1 cellular context compared by ENCODE assay signal in the genomic region with DNA sequence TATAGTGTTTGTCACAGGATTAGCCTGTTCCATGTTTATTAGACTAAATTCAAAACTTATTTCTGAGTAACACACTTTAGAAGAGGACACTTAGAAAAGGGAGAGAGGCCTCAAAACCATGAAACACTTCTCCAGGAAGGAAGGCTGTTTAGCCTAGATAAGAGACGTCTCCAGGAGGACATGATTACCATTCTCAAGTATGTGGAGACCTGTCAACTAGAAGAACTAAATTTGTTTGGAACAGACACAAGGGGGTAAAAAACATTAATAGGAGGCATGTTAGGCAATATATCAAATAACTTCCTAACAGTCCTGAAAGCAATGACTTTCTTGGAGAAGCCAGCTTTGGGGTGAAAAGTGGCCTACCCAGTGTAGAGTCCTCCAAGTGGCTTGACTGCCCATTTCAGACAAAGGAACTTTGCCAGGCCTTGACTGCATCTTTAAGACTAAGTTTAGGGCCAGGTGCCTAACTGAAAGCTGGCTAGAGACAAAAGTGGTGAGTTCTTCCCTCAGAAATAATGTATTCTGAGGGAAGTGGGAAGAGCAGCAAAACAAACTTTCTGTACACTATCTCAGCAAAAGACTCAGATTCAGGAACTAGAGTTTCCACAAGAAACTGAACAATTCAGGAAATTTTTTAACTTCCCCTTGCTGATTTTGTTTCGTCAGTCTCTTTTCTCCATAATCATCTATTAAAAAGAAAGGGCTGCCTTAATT.
TF ChIP-seq lines count a peak whose summit lies in the region.

No MANE protein-coding gene starts in this region.

TF ChIP-seq in K562, 482 proteins besides CTCF, POLR2A, EP300 and RAD21 (continued from another document and continues in another):
- TF ChIP-seq, protein P1, sequence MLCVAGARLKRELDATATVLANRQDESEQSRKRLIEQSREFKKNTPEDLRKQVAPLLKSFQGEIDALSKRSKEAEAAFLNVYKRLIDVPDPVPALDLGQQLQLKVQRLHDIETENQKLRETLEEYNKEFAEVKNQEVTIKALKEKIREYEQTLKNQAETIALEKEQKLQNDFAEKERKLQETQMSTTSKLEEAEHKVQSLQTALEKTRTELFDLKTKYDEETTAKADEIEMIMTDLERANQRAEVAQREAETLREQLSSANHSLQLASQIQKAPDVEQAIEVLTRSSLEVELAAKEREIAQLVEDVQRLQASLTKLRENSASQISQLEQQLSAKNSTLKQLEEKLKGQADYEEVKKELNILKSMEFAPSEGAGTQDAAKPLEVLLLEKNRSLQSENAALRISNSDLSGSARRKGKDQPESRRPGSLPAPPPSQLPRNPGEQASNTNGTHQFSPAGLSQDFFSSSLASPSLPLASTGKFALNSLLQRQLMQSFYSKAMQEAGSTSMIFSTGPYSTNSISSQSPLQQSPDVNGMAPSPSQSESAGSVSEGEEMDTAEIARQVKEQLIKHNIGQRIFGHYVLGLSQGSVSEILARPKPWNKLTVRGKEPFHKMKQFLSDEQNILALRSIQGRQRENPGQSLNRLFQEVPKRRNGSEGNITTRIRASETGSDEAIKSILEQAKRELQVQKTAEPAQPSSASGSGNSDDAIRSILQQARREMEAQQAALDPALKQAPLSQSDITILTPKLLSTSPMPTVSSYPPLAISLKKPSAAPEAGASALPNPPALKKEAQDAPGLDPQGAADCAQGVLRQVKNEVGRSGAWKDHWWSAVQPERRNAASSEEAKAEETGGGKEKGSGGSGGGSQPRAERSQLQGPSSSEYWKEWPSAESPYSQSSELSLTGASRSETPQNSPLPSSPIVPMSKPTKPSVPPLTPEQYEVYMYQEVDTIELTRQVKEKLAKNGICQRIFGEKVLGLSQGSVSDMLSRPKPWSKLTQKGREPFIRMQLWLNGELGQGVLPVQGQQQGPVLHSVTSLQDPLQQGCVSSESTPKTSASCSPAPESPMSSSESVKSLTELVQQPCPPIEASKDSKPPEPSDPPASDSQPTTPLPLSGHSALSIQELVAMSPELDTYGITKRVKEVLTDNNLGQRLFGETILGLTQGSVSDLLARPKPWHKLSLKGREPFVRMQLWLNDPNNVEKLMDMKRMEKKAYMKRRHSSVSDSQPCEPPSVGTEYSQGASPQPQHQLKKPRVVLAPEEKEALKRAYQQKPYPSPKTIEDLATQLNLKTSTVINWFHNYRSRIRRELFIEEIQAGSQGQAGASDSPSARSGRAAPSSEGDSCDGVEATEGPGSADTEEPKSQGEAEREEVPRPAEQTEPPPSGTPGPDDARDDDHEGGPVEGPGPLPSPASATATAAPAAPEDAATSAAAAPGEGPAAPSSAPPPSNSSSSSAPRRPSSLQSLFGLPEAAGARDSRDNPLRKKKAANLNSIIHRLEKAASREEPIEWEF (CRISPR knock-in tag; IDR thresholded peaks at IDR 0.05), result no peak
- TF ChIP-seq ELK1 (CRISPR knock-in tag; IDR thresholded peaks at IDR 0.05) (no peak), ZNF311 (CRISPR knock-in tag; IDR thresholded peaks at IDR 0.05) (no peak), GTF2F1 (IDR thresholded peaks at IDR 0.05; ENCODE audit: low read depth, low read length) (no peak), SNAPC5 (CRISPR knock-in tag; IDR thresholded peaks at IDR 0.05) (no peak), STAT5A (IDR thresholded peaks at IDR 0.05; ENCODE audit: borderline replicate concordance, low read length) (peak; percentile 89), MLX (CRISPR knock-in tag; conservative IDR thresholded peaks at IDR 0.05) (no peak), ZNF445 (CRISPR knock-in tag; IDR thresholded peaks at IDR 0.05; ENCODE audit: low read depth) (no peak), ZNF143 (CRISPR knock-in tag; IDR thresholded peaks at IDR 0.05) (no peak), RBFOX2 (IDR thresholded peaks at IDR 0.05; ENCODE audit: low read depth, low read length) (0 out of 2 replicates have a peak, but pooled peaks have one; percentile 9), SIX5 (IDR thresholded peaks at IDR 0.05; ENCODE audit: borderline replicate concordance in 1 of 2, insufficient read depth in 1 of 2, low read depth in 1 of 2, low read length in 2 of 2) (no peak), BRD9 (IDR thresholded peaks at IDR 0.05; ENCODE audit: low read depth, partially characterized antibody) (peak; percentile 88), CLOCK (CRISPR knock-in tag; IDR thresholded peaks at IDR 0.05; ENCODE audit: borderline replicate concordance) (no peak), ARID3A (IDR thresholded peaks at IDR 0.05; ENCODE audit: borderline replicate concordance, low read depth, low read length) (no peak), COPS2 (conservative IDR thresholded peaks at IDR 0.05) (no peak), ZSCAN32 (CRISPR knock-in tag; IDR thresholded peaks at IDR 0.05) (no peak), ZNF79 (CRISPR knock-in tag; IDR thresholded peaks at IDR 0.05; ENCODE audit: low read depth) (no peak), POU5F1 (IDR thresholded peaks at IDR 0.05; ENCODE audit: borderline replicate concordance, low read depth, low read length, partially characterized antibody) (no peak), NCOA1 (IDR thresholded peaks at IDR 0.05; ENCODE audit: low read depth) (peak; percentile 75; the same call in 1 of the 2 replicates), OTX1 (CRISPR knock-in tag; IDR thresholded peaks at IDR 0.05) (no peak), PRPF4 (IDR thresholded peaks at IDR 0.05; ENCODE audit: insufficient read depth, low read depth, low read length, poor library complexity, severe bottlenecking) (no peak), ATF4 (CRISPR knock-in tag; IDR thresholded peaks at IDR 0.05) (no peak), MCM7 (IDR thresholded peaks at IDR 0.05) (no peak), HMGXB4 (CRISPR knock-in tag; IDR thresholded peaks at IDR 0.05) (no peak), SETDB1 (IDR thresholded peaks at IDR 0.05; ENCODE audit: low read length) (no peak)
- TF ChIP-seq, protein P2, sequence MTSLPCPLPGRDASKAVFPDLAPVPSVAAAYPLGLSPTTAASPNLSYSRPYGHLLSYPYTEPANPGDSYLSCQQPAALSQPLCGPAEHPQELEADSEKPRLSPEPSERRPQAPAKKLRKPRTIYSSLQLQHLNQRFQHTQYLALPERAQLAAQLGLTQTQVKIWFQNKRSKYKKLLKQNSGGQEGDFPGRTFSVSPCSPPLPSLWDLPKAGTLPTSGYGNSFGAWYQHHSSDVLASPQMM (CRISPR knock-in tag; IDR thresholded peaks at IDR 0.05), result no peak
- TF ChIP-seq, protein P3, sequence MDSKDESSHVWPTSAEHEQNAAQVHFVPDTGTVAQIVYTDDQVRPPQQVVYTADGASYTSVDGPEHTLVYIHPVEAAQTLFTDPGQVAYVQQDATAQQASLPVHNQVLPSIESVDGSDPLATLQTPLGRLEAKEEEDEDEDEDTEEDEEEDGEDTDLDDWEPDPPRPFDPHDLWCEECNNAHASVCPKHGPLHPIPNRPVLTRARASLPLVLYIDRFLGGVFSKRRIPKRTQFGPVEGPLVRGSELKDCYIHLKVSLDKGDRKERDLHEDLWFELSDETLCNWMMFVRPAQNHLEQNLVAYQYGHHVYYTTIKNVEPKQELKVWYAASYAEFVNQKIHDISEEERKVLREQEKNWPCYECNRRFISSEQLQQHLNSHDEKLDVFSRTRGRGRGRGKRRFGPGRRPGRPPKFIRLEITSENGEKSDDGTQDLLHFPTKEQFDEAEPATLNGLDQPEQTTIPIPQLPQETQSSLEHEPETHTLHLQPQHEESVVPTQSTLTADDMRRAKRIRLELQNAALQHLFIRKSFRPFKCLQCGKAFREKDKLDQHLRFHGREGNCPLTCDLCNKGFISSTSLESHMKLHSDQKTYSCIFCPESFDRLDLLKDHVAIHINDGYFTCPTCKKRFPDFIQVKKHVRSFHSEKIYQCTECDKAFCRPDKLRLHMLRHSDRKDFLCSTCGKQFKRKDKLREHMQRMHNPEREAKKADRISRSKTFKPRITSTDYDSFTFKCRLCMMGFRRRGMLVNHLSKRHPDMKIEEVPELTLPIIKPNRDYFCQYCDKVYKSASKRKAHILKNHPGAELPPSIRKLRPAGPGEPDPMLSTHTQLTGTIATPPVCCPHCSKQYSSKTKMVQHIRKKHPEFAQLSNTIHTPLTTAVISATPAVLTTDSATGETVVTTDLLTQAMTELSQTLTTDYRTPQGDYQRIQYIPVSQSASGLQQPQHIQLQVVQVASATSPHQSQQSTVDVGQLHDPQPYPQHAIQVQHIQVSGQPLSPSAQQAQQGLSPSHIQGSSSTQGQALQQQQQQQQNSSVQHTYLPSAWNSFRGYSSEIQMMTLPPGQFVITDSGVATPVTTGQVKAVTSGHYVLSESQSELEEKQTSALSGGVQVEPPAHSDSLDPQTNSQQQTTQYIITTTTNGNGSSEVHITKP (IDR thresholded peaks at IDR 0.05; ENCODE audit: partially characterized antibody), result no peak
- TF ChIP-seq, protein P4, sequence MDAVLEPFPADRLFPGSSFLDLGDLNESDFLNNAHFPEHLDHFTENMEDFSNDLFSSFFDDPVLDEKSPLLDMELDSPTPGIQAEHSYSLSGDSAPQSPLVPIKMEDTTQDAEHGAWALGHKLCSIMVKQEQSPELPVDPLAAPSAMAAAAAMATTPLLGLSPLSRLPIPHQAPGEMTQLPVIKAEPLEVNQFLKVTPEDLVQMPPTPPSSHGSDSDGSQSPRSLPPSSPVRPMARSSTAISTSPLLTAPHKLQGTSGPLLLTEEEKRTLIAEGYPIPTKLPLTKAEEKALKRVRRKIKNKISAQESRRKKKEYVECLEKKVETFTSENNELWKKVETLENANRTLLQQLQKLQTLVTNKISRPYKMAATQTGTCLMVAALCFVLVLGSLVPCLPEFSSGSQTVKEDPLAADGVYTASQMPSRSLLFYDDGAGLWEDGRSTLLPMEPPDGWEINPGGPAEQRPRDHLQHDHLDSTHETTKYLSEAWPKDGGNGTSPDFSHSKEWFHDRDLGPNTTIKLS (IDR thresholded peaks at IDR 0.05; ENCODE audit: borderline replicate concordance, low read depth), result no peak
